ENCODE assay signal across 8 cellular contexts in the genomic region with DNA sequence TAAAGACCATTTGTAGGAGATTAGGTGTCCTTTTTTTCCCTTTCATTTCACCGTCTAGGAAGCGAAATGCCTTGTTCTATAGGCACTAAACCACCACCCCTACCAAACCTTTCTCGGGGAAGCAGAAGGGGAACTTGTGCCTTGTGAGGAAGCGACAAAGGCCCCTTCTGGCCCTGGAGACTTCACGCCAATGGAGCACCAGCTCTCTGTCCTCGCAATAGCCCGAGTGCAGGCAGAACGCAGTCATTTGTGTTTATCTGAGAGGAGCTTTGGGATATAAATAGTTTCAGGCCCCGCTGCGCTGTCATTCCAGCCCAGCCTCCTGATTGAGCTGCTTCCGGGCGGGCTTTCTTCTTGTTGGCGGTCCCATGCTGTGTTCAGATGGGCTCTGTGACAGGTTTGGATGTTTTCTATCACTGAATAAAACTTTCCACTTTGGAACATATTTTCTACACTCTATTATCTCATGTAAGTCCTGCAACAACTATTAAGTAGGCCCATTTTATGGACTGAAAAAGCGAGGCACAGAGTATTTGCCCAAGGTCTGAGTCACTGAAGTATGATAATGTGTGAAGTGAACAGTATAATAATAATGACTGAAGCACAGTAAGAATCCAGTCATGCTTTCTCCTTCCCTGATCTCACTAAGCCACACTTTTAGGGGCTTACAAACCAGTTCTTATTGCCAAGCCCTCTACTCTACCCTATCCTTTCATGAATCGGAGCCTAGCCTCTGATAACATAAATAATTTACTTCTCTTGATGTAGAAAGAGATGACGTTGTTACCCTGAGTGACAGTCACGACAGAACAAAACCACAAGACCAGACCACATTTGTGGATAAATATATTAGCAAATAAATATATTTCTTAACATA. TPM values are rescaled to one million over a fixed set of nuclear protein-coding genes. Genes with fewer than 3 reads are reported as not detected.
DNase-seq lines count a peak whose midpoint lies in the region; ATAC-seq and TF ChIP-seq lines count a peak whose summit lies in the region.

No MANE protein-coding gene starts in this region.

- H3K4me1 Mint-ChIP-seq in GM23338 = peaks cover 10% of the 10 kb centered on the region

- WGBS in lung, 2 donors = 12 to 15% methylated on average over 17 of the region's 17 CpGs
- 13% methylated on average over 17 of the region's 17 CpGs for WGBS in thymus

- H3K4me2 ChIP-seq in GM23338 = peak overlapping the region; percentile 92

- H3K27ac ChIP-seq in GM23338 (ENCODE audit: low read depth) = peak overlapping the region; percentile 94
- H3K27ac ChIP-seq in lung (ENCODE audit: low read depth in 1 of 2, low read length in 1 of 2) = peak overlapping the region; percentile 95 to 97
- H3K27ac ChIP-seq in thymus (ENCODE audit: low read depth) = peak overlapping the region; percentile 96

- peak overlapping the region; percentile 79 for H3K27ac Mint-ChIP-seq in GM23338

- H3K9me3 Mint-ChIP-seq in GM23338 = no peaks in the 10 kb centered on the region

- peaks cover 16% of the 10 kb centered on the region for H3K36me3 ChIP-seq in GM23338 (ENCODE audit: insufficient read depth)
- peaks cover 0 to 11% of the 10 kb centered on the region in 2 donors for H3K36me3 ChIP-seq in lung (ENCODE audit: control insufficient read depth in 2 of 2, insufficient read depth in 2 of 2, low read length in 2 of 2)
- peaks cover 19% of the 10 kb centered on the region for H3K36me3 ChIP-seq in thymus (ENCODE audit: control insufficient read depth, insufficient read depth)

- H3K4me3 ChIP-seq in GM23338 (peak overlapping the region; percentile 100), lung (peak overlapping the region; percentile 90), thymus (ENCODE audit: low read length) (peak overlapping the region; percentile 87)

- H3K27me3 Mint-ChIP-seq in GM23338 (ENCODE audit: insufficient read depth, low read depth, poor library complexity) = peaks cover 10% of the 10 kb centered on the region

- peaks cover 16% of the 10 kb centered on the region for H3K79me2 ChIP-seq in GM23338 (replicated peaks; ENCODE audit: insufficient read depth)

- DNase-seq in AG20443 (ENCODE audit: low spot score) (peak; percentile 60), GM23338 (ENCODE audit: low spot score) (peak; percentile 83), dermis blood vessel endothelial cell (peak; percentile 48), lung (ENCODE audit: low spot score) (no peak), D341Med (ENCODE audit: low spot score) (no peak), NCI-H2029 (lab: John Stamatoyannopoulos, UW) (no peak)

- H2AFZ ChIP-seq in GM23338 = peak overlapping the region; percentile 60

- H3K9me3 ChIP-seq in lung (ENCODE audit: control insufficient read depth in 2 of 2, insufficient read depth in 1 of 2, low read length in 1 of 2) (no peaks in the 10 kb centered on the region), thymus (ENCODE audit: control insufficient read depth) (no peaks in the 10 kb centered on the region)

- H3K9me2 ChIP-seq in GM23338 (ENCODE audit: insufficient read depth) = no peaks in the 10 kb centered on the region

- ATAC-seq in GM23338 (peak; percentile 39), SK-N-SH treated with all-trans-retinoic acid at 6 μM for 48 hours (peak; percentile 28), lung (ENCODE audit: insufficient read depth, low FRiP score) (no peak)

- H3K27me3 ChIP-seq in GM23338 (ENCODE audit: insufficient read depth) = no peaks in the 10 kb centered on the region
- no peaks in the 10 kb centered on the region for H3K27me3 ChIP-seq in lung (ENCODE audit: control insufficient read depth, insufficient read depth)
- no peaks in the 10 kb centered on the region for H3K27me3 ChIP-seq in thymus (ENCODE audit: control insufficient read depth, insufficient read depth)

- TF ChIP-seq CTCF in GM23338 (conservative IDR thresholded peaks at IDR 0.05; ENCODE audit: low read depth in 2 of 2) = no peak
- no peak for TF ChIP-seq CTCF in lung (IDR thresholded peaks at IDR 0.05; ENCODE audit: control extremely low read depth, extremely low read depth)

- 0 out of 2 replicates have a peak, but pooled peaks cover 2% of the 10 kb centered on the region for H4K20me1 ChIP-seq in GM23338 (replicated peaks; ENCODE audit: insufficient read depth)

- H3K4me3 Mint-ChIP-seq in GM23338 = peak overlapping the region; percentile 100

- peaks cover 11% of the 10 kb centered on the region for H3K4me1 ChIP-seq in GM23338 (ENCODE audit: insufficient read depth)
- H3K4me1 ChIP-seq in lung (ENCODE audit: control insufficient read depth in 2 of 2, insufficient read depth in 2 of 2, low read length in 2 of 2) = peaks cover 0 to 7% of the 10 kb centered on the region in 2 donors
- H3K4me1 ChIP-seq in thymus (ENCODE audit: control insufficient read depth, insufficient read depth, low read length) = peaks cover 20% of the 10 kb centered on the region

- peaks cover 27% of the 10 kb centered on the region for H3K36me3 Mint-ChIP-seq in GM23338 (ENCODE audit: low read depth)

- H3F3A ChIP-seq in GM23338 (replicated peaks; ENCODE audit: low read depth) = 0 out of 2 replicates have a peak, but pooled peaks cover 4% of the 10 kb centered on the region

TF ChIP-seq in GM23338, 12 proteins besides CTCF, POLR2A, EP300 and RAD21 (continues in another document):
- TF ChIP-seq, protein P1, sequence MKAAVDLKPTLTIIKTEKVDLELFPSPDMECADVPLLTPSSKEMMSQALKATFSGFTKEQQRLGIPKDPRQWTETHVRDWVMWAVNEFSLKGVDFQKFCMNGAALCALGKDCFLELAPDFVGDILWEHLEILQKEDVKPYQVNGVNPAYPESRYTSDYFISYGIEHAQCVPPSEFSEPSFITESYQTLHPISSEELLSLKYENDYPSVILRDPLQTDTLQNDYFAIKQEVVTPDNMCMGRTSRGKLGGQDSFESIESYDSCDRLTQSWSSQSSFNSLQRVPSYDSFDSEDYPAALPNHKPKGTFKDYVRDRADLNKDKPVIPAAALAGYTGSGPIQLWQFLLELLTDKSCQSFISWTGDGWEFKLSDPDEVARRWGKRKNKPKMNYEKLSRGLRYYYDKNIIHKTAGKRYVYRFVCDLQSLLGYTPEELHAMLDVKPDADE (IDR thresholded peaks at IDR 0.05) = no peak
- TF ChIP-seq NANOG (IDR thresholded peaks at IDR 0.05; ENCODE audit: borderline replicate concordance) = peak; percentile 23; the same call in 1 of the 2 replicates
- TF ChIP-seq JUNB (IDR thresholded peaks at IDR 0.05; ENCODE audit: unreplicated experiment) = no peak
- no peak for TF ChIP-seq CREB1 (CRISPR knock-in tag; IDR thresholded peaks at IDR 0.05; ENCODE audit: low read depth)

TF ChIP-seq in SK-N-SH treated with all-trans-retinoic acid at 6 μM for 48 hours, 23 proteins besides CTCF, POLR2A, EP300 and RAD21 (continues in another document):
- TF ChIP-seq CSDC2 (CRISPR knock-in tag; IDR thresholded peaks at IDR 0.05) = no peak
- TF ChIP-seq ZNF70 (CRISPR knock-in tag; IDR thresholded peaks at IDR 0.05) = no peak
- TF ChIP-seq OSR1 (CRISPR knock-in tag; IDR thresholded peaks at IDR 0.05) = no peak
- TF ChIP-seq SNAI2 (CRISPR knock-in tag; IDR thresholded peaks at IDR 0.05) = no peak
- TF ChIP-seq ISL1 (CRISPR knock-in tag; IDR thresholded peaks at IDR 0.05) = no peak
- TF ChIP-seq RARB (CRISPR knock-in tag; IDR thresholded peaks at IDR 0.05) = no peak
- TF ChIP-seq, protein P2, sequence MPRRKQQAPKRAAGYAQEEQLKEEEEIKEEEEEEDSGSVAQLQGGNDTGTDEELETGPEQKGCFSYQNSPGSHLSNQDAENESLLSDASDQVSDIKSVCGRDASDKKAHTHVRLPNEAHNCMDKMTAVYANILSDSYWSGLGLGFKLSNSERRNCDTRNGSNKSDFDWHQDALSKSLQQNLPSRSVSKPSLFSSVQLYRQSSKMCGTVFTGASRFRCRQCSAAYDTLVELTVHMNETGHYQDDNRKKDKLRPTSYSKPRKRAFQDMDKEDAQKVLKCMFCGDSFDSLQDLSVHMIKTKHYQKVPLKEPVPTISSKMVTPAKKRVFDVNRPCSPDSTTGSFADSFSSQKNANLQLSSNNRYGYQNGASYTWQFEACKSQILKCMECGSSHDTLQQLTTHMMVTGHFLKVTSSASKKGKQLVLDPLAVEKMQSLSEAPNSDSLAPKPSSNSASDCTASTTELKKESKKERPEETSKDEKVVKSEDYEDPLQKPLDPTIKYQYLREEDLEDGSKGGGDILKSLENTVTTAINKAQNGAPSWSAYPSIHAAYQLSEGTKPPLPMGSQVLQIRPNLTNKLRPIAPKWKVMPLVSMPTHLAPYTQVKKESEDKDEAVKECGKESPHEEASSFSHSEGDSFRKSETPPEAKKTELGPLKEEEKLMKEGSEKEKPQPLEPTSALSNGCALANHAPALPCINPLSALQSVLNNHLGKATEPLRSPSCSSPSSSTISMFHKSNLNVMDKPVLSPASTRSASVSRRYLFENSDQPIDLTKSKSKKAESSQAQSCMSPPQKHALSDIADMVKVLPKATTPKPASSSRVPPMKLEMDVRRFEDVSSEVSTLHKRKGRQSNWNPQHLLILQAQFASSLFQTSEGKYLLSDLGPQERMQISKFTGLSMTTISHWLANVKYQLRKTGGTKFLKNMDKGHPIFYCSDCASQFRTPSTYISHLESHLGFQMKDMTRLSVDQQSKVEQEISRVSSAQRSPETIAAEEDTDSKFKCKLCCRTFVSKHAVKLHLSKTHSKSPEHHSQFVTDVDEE (CRISPR knock-in tag; IDR thresholded peaks at IDR 0.05) = no peak
- TF ChIP-seq ZFP3 (CRISPR knock-in tag; IDR thresholded peaks at IDR 0.05) = no peak
- TF ChIP-seq ZNF8 (CRISPR knock-in tag; IDR thresholded peaks at IDR 0.05) = no peak

RNA-seq across cellular contexts. Expression of a gene that starts 1.1 kb away (rescaled TPM):
- 82.2 and 87.0 TPM in 2 replicates for total RNA-seq in GM23338 (2014; rRNA removed; shearing (Covaris generic))
- polyA plus RNA-seq in GM23338 (2016; fragmentation: Nextera tagmentation; extraction: Ambion mirVana) (73.9 and 83.7 TPM in 2 replicates), lung (10 to 100 TPM; 75.5 to 97.5 TPM), thymus (103 TPM)
- total RNA-seq in dermis blood vessel endothelial cell (39.0 and 53.6 TPM in 2 replicates), lung (10 to 100 TPM; 54.6 to 59.2 TPM)

RNA-seq across cellular contexts. Expression of a gene that starts 24.5 kb away (rescaled TPM):
- total RNA-seq in GM23338 (2014; rRNA removed; shearing (Covaris generic)) = 11.8 and 12.9 TPM in 2 replicates
- 6.3 and 7.3 TPM in 2 replicates for polyA plus RNA-seq in GM23338 (2016; fragmentation: Nextera tagmentation; extraction: Ambion mirVana)
- total RNA-seq in dermis blood vessel endothelial cell = under 0.01 and 0.14 TPM in 2 replicates
- total RNA-seq in lung = 10 to 100 TPM; 19.3 to 23.5 TPM
- polyA plus RNA-seq in lung = 10 to 100 TPM in 1 of 2 donors, 1 to 10 TPM in 1; 7.0 to 17.1 TPM
- polyA plus RNA-seq in thymus = 45.2 TPM

Comparison
In these comparisons a context has a peak if more than half of its experiments do, and no peak if none do; other contexts are left out.
1. DNase-seq: peak in AG20443 (single experiment), GM23338 (single experiment) and dermis blood vessel endothelial cell (single experiment); none in lung (single experiment), D341Med (single experiment) and NCI-H2029 (single experiment).
2. RNA of a gene that starts 24.5 kb away (total RNA-seq): 19.3 to 23.5 TPM in lung and 11.8 to 12.9 TPM in GM23338; under 0.01 to 0.14 TPM in dermis blood vessel endothelial cell; every median in the first group is over 10 times any median in the second.
3. Peak in every context shown above with its lines, with median percentiles within 50 percentile points of each other: H3K27ac ChIP-seq and H3K4me3 ChIP-seq.